ENCODE assay signal across 8 cellular contexts in genomic region chr7:66739953-66740301, GRCh38. TPM values are rescaled to one million over a fixed set of nuclear protein-coding genes. Genes with fewer than 3 reads are reported as not detected.
DNase-seq lines count a peak whose midpoint lies in the region; ATAC-seq and TF ChIP-seq lines count a peak whose summit lies in the region.

No MANE protein-coding gene starts in this region.

- peaks cover 16% of the 10 kb centered on the region for H3K9me3 Mint-ChIP-seq in MCF 10A (ENCODE audit: unreplicated experiment)

- peak overlapping the region; percentile 90 for H3K9ac ChIP-seq in ES-I3 (ENCODE audit: low read depth, low read length)

- DNase-seq in HL-60 (ENCODE audit: low read depth in 1 of 2, low spot score in 1 of 2) (no peak), MCF 10A (ENCODE audit: unreplicated experiment) (peak; percentile 12), mesenteric fat pad (ENCODE audit: low spot score) (peak; percentile 64), DMS79 (lab: John Stamatoyannopoulos, UW) (no peak)

- H3K9me3 ChIP-seq in ES-I3 (ENCODE audit: control insufficient read depth, insufficient read depth, low read length) = peaks cover 7% of the 10 kb centered on the region; the same call in 1 of the 2 replicates

- peak overlapping the region; percentile 94 for H3K4me3 ChIP-seq in HL-60 (replicated peaks; ENCODE audit: insufficient read depth, low read length)

- H3K4me3 Mint-ChIP-seq in MCF 10A (ENCODE audit: unreplicated experiment) = peak overlapping the region; percentile 90

- peaks cover 9% of the 10 kb centered on the region for H3K4me1 Mint-ChIP-seq in MCF 10A (ENCODE audit: insufficient read depth, unreplicated experiment)

- ATAC-seq in HG03045 (IDR thresholded peaks at IDR 0.05; ENCODE audit: unreplicated experiment) = no peak
- no peak for ATAC-seq in HG02763 (IDR thresholded peaks at IDR 0.05; ENCODE audit: unreplicated experiment)
- no peak for ATAC-seq in GM19397 (IDR thresholded peaks at IDR 0.05; ENCODE audit: unreplicated experiment)

- BruUV-seq in MCF 10A (replicated peaks; lab: Mats Ljungman, UMichigan) = TSS peak; percentile 80

- no peaks in the 10 kb centered on the region for H3K27me3 Mint-ChIP-seq in MCF 10A (ENCODE audit: insufficient read depth, unreplicated experiment)

- no peaks in the 10 kb centered on the region for H3K4me1 ChIP-seq in ES-I3 (ENCODE audit: insufficient read depth, low read length)

- peak overlapping the region; percentile 97 for H3K27ac Mint-ChIP-seq in MCF 10A (ENCODE audit: low read depth, unreplicated experiment)

- no peaks in the 10 kb centered on the region; the same call in 1 of the 2 replicates for H3K36me3 ChIP-seq in ES-I3 (ENCODE audit: insufficient read depth, low read length)

- TF ChIP-seq CTCF in HL-60 (IDR thresholded peaks at IDR 0.05; ENCODE audit: insufficient read depth, low read length) (no peak), MCF 10A (IDR thresholded peaks at IDR 0.05; ENCODE audit: unreplicated experiment) (no peak)

- peak overlapping the region; percentile 88 for H3K27ac ChIP-seq in HL-60 (replicated peaks)

- CTCF ChIA-PET in MCF 10A (lab: Yijun Ruan, JAX) = interaction anchor here (0.6 to 1.1 kb wide), 3 partner anchors 8 to 132 kb away, joined by 3 read pairs; no protein-coding TSS in a partner anchor

- POLR2A ChIA-PET in MCF 10A (lab: Yijun Ruan, JAX) = interaction anchor here (0.6 to 5.4 kb wide), 24 partner anchors 10 to 257 kb away, joined by 3 to 57 read pairs (median 4); partner anchors contain the start of genes KCTD7, SBDS and TYW1

- H3K27me3 ChIP-seq in HL-60 (ENCODE audit: insufficient read depth, poor library complexity, severe bottlenecking) = no peaks in the 10 kb centered on the region

- peaks cover 46% of the 10 kb centered on the region for H3K36me3 Mint-ChIP-seq in MCF 10A (ENCODE audit: insufficient read depth, unreplicated experiment)

- intact Hi-C loops in MCF 10A (cut with micrococcal nuclease) = no loop called here

RNA-seq across cellular contexts. Expression of gene RABGEF1, which starts 0.6 kb away (rescaled TPM):
- total RNA-seq in MCF 10A (2022) (49.5 and 57.4 TPM in 2 replicates), mesenteric fat pad (41.1 TPM)

Comparison
In these comparisons a context has a peak if more than half of its experiments do, and no peak if none do; other contexts are left out.
1. DNase-seq: peak in MCF 10A (single experiment) and mesenteric fat pad (single experiment); none in HL-60 (0 of 2) and DMS79 (single experiment).